ENCODE assay signal across 9 cellular contexts in genomic region chr9:5586391-5586802, GRCh38. TPM values are rescaled to one million over a fixed set of nuclear protein-coding genes. Genes with fewer than 3 reads are reported as not detected.
DNase-seq lines count a peak whose midpoint lies in the region; ATAC-seq and TF ChIP-seq lines count a peak whose summit lies in the region.
"Had no signal": no experiment of that assay in that cellular context is flagged by ENCODE, and none has a peak within 500 bp of the region (broad histone marks: within the 10 kb centered on the region; RNA-seq: fewer than 3 reads in every experiment).

No MANE protein-coding gene starts in this region.

- peak; percentile 36 for ATAC-seq in GM18907 (IDR thresholded peaks at IDR 0.05; ENCODE audit: unreplicated experiment)
- peak; percentile 33 for ATAC-seq in HG03442 (IDR thresholded peaks at IDR 0.05; ENCODE audit: unreplicated experiment)
- ATAC-seq in effector memory CD8-positive, alpha-beta T cell (replicated peaks): peak; percentile 17
- no peak for ATAC-seq in right lobe of liver

- no peak overlapping the region for H3K4me3 ChIP-seq in right lobe of liver

- peak; percentile 10 for DNase-seq in AG08396 (ENCODE audit: low spot score)
- no peak for DNase-seq in effector memory CD8-positive, alpha-beta T cell
- DNase-seq in dermis blood vessel endothelial cell: no peak
- DNase-seq in effector CD4-positive, alpha-beta T cell: no peak
- DNase-seq in right lobe of liver: no peak
- DNase-seq in AML-193 (lab: John Stamatoyannopoulos, UW): no peak
- DNase-seq: activated effector memory CD4-positive, alpha-beta T cell treated with Interleukin-2 at 50 U/mL for 16 hours had no signal

- H3K4me1 ChIP-seq in right lobe of liver: no peaks in the 10 kb centered on the region

- intact Hi-C loops in right lobe of liver (cut with DNase I): no loop called here

- no peaks in the 10 kb centered on the region for H3K27me3 ChIP-seq in right lobe of liver

- H3K36me3 ChIP-seq in right lobe of liver: no peaks in the 10 kb centered on the region

- H3K9me3 Mint-ChIP-seq in effector memory CD8-positive, alpha-beta T cell: no peaks in the 10 kb centered on the region

- TF ChIP-seq CTCF in right lobe of liver (IDR thresholded peaks at IDR 0.05): no peak

- peaks cover 13 to 19% of the 10 kb centered on the region in 2 donors for H3K4me1 Mint-ChIP-seq in effector memory CD8-positive, alpha-beta T cell (ENCODE audit: low read depth in 2 of 2)

- H3K27ac ChIP-seq in right lobe of liver: no peak overlapping the region

- no peak for TF ChIP-seq POLR2A in right lobe of liver (IDR thresholded peaks at IDR 0.05)

- H3K4me3 Mint-ChIP-seq in effector memory CD8-positive, alpha-beta T cell: no peak overlapping the region

- H3K27me3 Mint-ChIP-seq in effector memory CD8-positive, alpha-beta T cell: no peaks in the 10 kb centered on the region

- H3K9me3 ChIP-seq in right lobe of liver: no peaks in the 10 kb centered on the region

- H3K36me3 Mint-ChIP-seq in effector memory CD8-positive, alpha-beta T cell (ENCODE audit: insufficient read depth): no peaks in the 10 kb centered on the region

- peak overlapping the region; percentile 39 to 86 for H3K27ac Mint-ChIP-seq in effector memory CD8-positive, alpha-beta T cell

RNA-seq across cellular contexts. Expression of gene RIC1, which starts 42.5 kb away (rescaled TPM):
- total RNA-seq in dermis blood vessel endothelial cell: 34.2 and 35.8 TPM in 2 replicates
- total RNA-seq in right lobe of liver: 10 to 100 TPM in 5 of 6 experiments, 1 to 10 TPM in 1; 9.7 to 18.4 (median 10.5) TPM

Comparison
In these comparisons a context has a peak if more than half of its experiments do, and no peak if none do; other contexts are left out.
1. ATAC-seq: peak in GM18907 (single experiment), HG03442 (single experiment) and effector memory CD8-positive, alpha-beta T cell (single experiment); none in right lobe of liver (0 of 4).